Comparison of ENCODE assay signal across 26 cellular contexts in genomic region chr21:43306391-43306790, GRCh38.
A peak's percentile ranks its signal among the peaks of the same experiment; 100 is the strongest.
DNase-seq lines count a peak whose midpoint lies in the region; ATAC-seq and TF ChIP-seq lines count a peak whose summit lies in the region.
"Had no signal": no experiment of that assay in that cellular context is flagged by ENCODE, and none has a peak within 500 bp of the region (broad histone marks: within the 10 kb centered on the region; RNA-seq: fewer than 3 reads in every experiment).

No MANE protein-coding gene starts in this region.

- no peak for TF ChIP-seq CTCF in RWPE2 (IDR thresholded peaks at IDR 0.05; ENCODE audit: poor library complexity, severe bottlenecking)
- TF ChIP-seq CTCF in lower lobe of right lung (IDR thresholded peaks at IDR 0.05), result no peak
- TF ChIP-seq CTCF in WTC11 (IDR thresholded peaks at IDR 0.05), result no peak

- ATAC-seq in RWPE2 (ENCODE audit: low read depth), result no peak
- ATAC-seq in lower lobe of right lung, result no peak
- ATAC-seq in activated CD4-positive, CD25-positive, alpha-beta regulatory T cell treated with anti-CD3 and anti-CD28 coated beads, Interleukin-2, amount 50 U/mL, for 24 hours, result no peak
- ATAC-seq in WTC11, result no peak

- H3K4me1 ChIP-seq in BLaER1 treated with 17β-estradiol and CSF1 and Interleukin-3, amounts not matched to agents 10 nM and 100 nM, result peaks cover 38 to 85% (median 59%) of the 10 kb centered on the region in 10 experiments
- H3K4me1 ChIP-seq in RWPE2 (ENCODE audit: insufficient read depth, poor library complexity, severe bottlenecking), result peaks cover 8% of the 10 kb centered on the region
- H3K4me1 ChIP-seq in lower lobe of right lung, result no peaks in the 10 kb centered on the region
- H3K4me1 ChIP-seq in skeletal muscle tissue (ENCODE audit: control insufficient read depth in 3 of 3, insufficient read depth in 3 of 3, low read length in 3 of 3), result peaks cover 3 to 27% (median 24%) of the 10 kb centered on the region in 3 donors
- H3K4me1 ChIP-seq: ascending aorta, colonic mucosa had no signal

- H3K36me3 Mint-ChIP-seq in activated T-helper 2 cell treated with anti-CD3 and anti-CD28 coated beads, Interferon-gamma antibody, Interleukin-2, Interleukin-4, amounts not matched to agents 10 μg/mL and 5 μg/mL and 100 μg/mL, durations not matched to agents 14 hours and 24 hours and 36 hours (ENCODE audit: low read depth), result no peaks in the 10 kb centered on the region
- H3K36me3 Mint-ChIP-seq in WTC11, result no peaks in the 10 kb centered on the region

- H3K9me3 Mint-ChIP-seq in activated T-helper 2 cell treated with anti-CD3 and anti-CD28 coated beads, Interferon-gamma antibody, Interleukin-2, Interleukin-4, amounts not matched to agents 10 μg/mL and 5 μg/mL and 100 μg/mL, durations not matched to agents 14 hours and 24 hours and 36 hours, result no peaks in the 10 kb centered on the region
- H3K9me3 Mint-ChIP-seq in WTC11, result no peaks in the 10 kb centered on the region
- H3K9me3 Mint-ChIP-seq: nephron progenitor cell had no signal

- H3K27me3 ChIP-seq in BLaER1 treated with 17β-estradiol and CSF1 and Interleukin-3, amounts not matched to agents 10 nM and 100 nM, result no peaks in the 10 kb centered on the region
- H3K27me3 ChIP-seq in RWPE2 (ENCODE audit: insufficient read depth, poor library complexity, severe bottlenecking) (no peaks in the 10 kb centered on the region), lower lobe of right lung (ENCODE audit: low read depth) (peaks cover 5% of the 10 kb centered on the region), skeletal muscle tissue (ENCODE audit: control insufficient read depth in 3 of 3, insufficient read depth in 3 of 3, low read length in 3 of 3) (peaks cover 0 to 7% (median 4%) of the 10 kb centered on the region in 3 donors)
- H3K27me3 ChIP-seq: ascending aorta, BE2C, cardiac muscle cell, colonic mucosa, ovary, transverse colon had no signal

- no peaks in the 10 kb centered on the region for H3K9me3 ChIP-seq in BLaER1 treated with 17β-estradiol and CSF1 and Interleukin-3, amounts not matched to agents 10 nM and 100 nM (replicated peaks in 1 of 11)
- H3K9me3 ChIP-seq in RWPE2 (ENCODE audit: severe bottlenecking) (no peaks in the 10 kb centered on the region), lower lobe of right lung (no peaks in the 10 kb centered on the region), skeletal muscle tissue (ENCODE audit: control insufficient read depth in 3 of 3, low read length in 3 of 3) (no peaks in the 10 kb centered on the region)
- H3K9me3 ChIP-seq: ascending aorta, BE2C, colonic mucosa, ovary, transverse colon had no signal

- H3K9ac ChIP-seq in BLaER1 treated with 17β-estradiol and CSF1 and Interleukin-3, amounts not matched to agents 10 nM and 100 nM, result peak overlapping the region in 2 of 11 experiments; percentile 69 to 77; a peak in 4 of 22 replicates
- peak overlapping the region in 1 of 3 donors; percentile 25 for H3K9ac ChIP-seq in skeletal muscle tissue (ENCODE audit: low read depth in 1 of 3, low read length in 3 of 3)

- H3K4me3 Mint-ChIP-seq in activated T-helper 2 cell treated with anti-CD3 and anti-CD28 coated beads, Interferon-gamma antibody, Interleukin-2, Interleukin-4, amounts not matched to agents 10 μg/mL and 5 μg/mL and 100 μg/mL, durations not matched to agents 14 hours and 24 hours and 36 hours (ENCODE audit: low read depth), result no peak overlapping the region
- H3K4me3 Mint-ChIP-seq in WTC11, result no peak overlapping the region
- H3K4me3 Mint-ChIP-seq: nephron progenitor cell had no signal

- intact Hi-C loops in lower lobe of right lung (cut with DNase I), result no loop called here
- intact Hi-C loops in activated T-helper 2 cell treated with anti-CD3 and anti-CD28 coated beads, Interferon-gamma antibody, Interleukin-2, Interleukin-4, amounts not matched to agents 10 μg/mL and 5 μg/mL and 100 μg/mL, durations not matched to agents 14 hours and 24 hours and 36 hours (cut with micrococcal nuclease), result no loop called here

- no peaks in the 10 kb centered on the region for H3K36me3 ChIP-seq in BLaER1 treated with 17β-estradiol and CSF1 and Interleukin-3, amounts not matched to agents 10 nM and 100 nM
- H3K36me3 ChIP-seq in RWPE2 (ENCODE audit: low read depth), result no peaks in the 10 kb centered on the region
- H3K36me3 ChIP-seq in lower lobe of right lung, result no peaks in the 10 kb centered on the region
- H3K36me3 ChIP-seq in skeletal muscle tissue (ENCODE audit: control insufficient read depth in 3 of 3, insufficient read depth in 3 of 3, low read length in 3 of 3), result no peaks in the 10 kb centered on the region
- H3K36me3 ChIP-seq: ascending aorta, BE2C, cardiac muscle cell, colonic mucosa, ovary, transverse colon had no signal

- H3K27me3 Mint-ChIP-seq in activated T-helper 2 cell treated with anti-CD3 and anti-CD28 coated beads, Interferon-gamma antibody, Interleukin-2, Interleukin-4, amounts not matched to agents 10 μg/mL and 5 μg/mL and 100 μg/mL, durations not matched to agents 14 hours and 24 hours and 36 hours (ENCODE audit: low read depth), result peaks cover 3% of the 10 kb centered on the region
- H3K27me3 Mint-ChIP-seq in WTC11 (ENCODE audit: low read depth), result no peaks in the 10 kb centered on the region

- peaks cover 0 to 12% (median 0%) of the 10 kb centered on the region in 11 experiments; a peak in 1 of 22 replicates for H4K20me1 ChIP-seq in BLaER1 treated with 17β-estradiol and CSF1 and Interleukin-3, amounts not matched to agents 10 nM and 100 nM

- peak overlapping the region in 10 of 11 experiments; percentile 39 to 88 (median 66); a peak in 15 of 22 replicates for H3K27ac ChIP-seq in BLaER1 treated with 17β-estradiol and CSF1 and Interleukin-3, amounts not matched to agents 10 nM and 100 nM
- H3K27ac ChIP-seq in RWPE2 (ENCODE audit: poor library complexity, severe bottlenecking) (peak overlapping the region; percentile 45), lower lobe of right lung (no peak overlapping the region), skeletal muscle tissue (ENCODE audit: low read depth, low read length) (peak overlapping the region; percentile 87)
- H3K27ac ChIP-seq: ascending aorta, cardiac muscle cell, colonic mucosa, ovary had no signal

- POLR2A ChIA-PET in WTC11 (lab: Charles Lee), result no interaction called here

- DNase-seq in RWPE2 (ENCODE audit: low spot score) (peak; percentile 42), lower lobe of right lung (peak; percentile 30), WTC11 (ENCODE audit: low spot score) (no peak)
- DNase-seq in activated T-helper 2 cell treated with anti-CD3 and anti-CD28 coated beads, Interferon-gamma antibody, Interleukin-2, Interleukin-4, amounts not matched to agents 10 μg/mL and 5 μg/mL and 100 μg/mL, durations not matched to agents 14 hours and 24 hours and 36 hours (ENCODE audit: low spot score), result no peak
- no peak for DNase-seq in activated CD4-positive, alpha-beta T cell treated with anti-CD3 and anti-CD28 coated beads, Interleukin-2, amount 50 U/mL, for 48 hours
- DNase-seq: activated CD4-positive, alpha-beta T cell treated with anti-CD3 and anti-CD28 coated beads for 4 hours; activated effector memory CD4-positive, alpha-beta T cell treated with anti-CD3 and anti-CD28 coated beads, Interleukin-2, amount 50 U/mL, for 16 hours; activated T-cell treated with anti-CD3 and anti-CD28 coated beads, Interleukin-2, amount 50 U/mL, for 1 hour; colonic mucosa; effector memory CD4-positive, alpha-beta T cell; H7; NCI-H2081 treated with DMSO at 0.1 percent for 48 hours; NCI-H69; nephron progenitor cell; retina; stimulated activated CD4-positive, alpha-beta T cell treated with anti-CD3 and anti-CD28 coated beads, Interleukin-12 subunit alpha, Interleukin-12 subunit beta, amount 100 ng/mL, for 4 hours; transverse colon had no signal

- no peak overlapping the region for H3K27ac Mint-ChIP-seq in activated T-helper 2 cell treated with anti-CD3 and anti-CD28 coated beads, Interferon-gamma antibody, Interleukin-2, Interleukin-4, amounts not matched to agents 10 μg/mL and 5 μg/mL and 100 μg/mL, durations not matched to agents 14 hours and 24 hours and 36 hours
- no peak overlapping the region for H3K27ac Mint-ChIP-seq in WTC11
- H3K27ac Mint-ChIP-seq: nephron progenitor cell had no signal

- peak overlapping the region; percentile 76 to 87 (median 83); a peak in 21 of 22 replicates for H3K4me2 ChIP-seq in BLaER1 treated with 17β-estradiol and CSF1 and Interleukin-3, amounts not matched to agents 10 nM and 100 nM

- CTCF ChIA-PET in WTC11 (lab: Charles Lee), result no interaction called here

- H3K4me3 ChIP-seq in BLaER1 treated with 17β-estradiol and CSF1 and Interleukin-3, amounts not matched to agents 10 nM and 100 nM, result no peak overlapping the region
- H3K4me3 ChIP-seq in RWPE2 (ENCODE audit: severe bottlenecking), result no peak overlapping the region
- H3K4me3 ChIP-seq in lower lobe of right lung, result no peak overlapping the region
- no peak overlapping the region for H3K4me3 ChIP-seq in skeletal muscle tissue (ENCODE audit: low read length in 3 of 3)
- H3K4me3 ChIP-seq: ascending aorta, cardiac muscle cell, colonic mucosa, GM12878, lung, ovary, transverse colon had no signal

- H3K4me1 Mint-ChIP-seq in activated T-helper 2 cell treated with anti-CD3 and anti-CD28 coated beads, Interferon-gamma antibody, Interleukin-2, Interleukin-4, amounts not matched to agents 10 μg/mL and 5 μg/mL and 100 μg/mL, durations not matched to agents 14 hours and 24 hours and 36 hours (ENCODE audit: low read depth), result peaks cover 7% of the 10 kb centered on the region
- peaks cover 6% of the 10 kb centered on the region for H3K4me1 Mint-ChIP-seq in WTC11

TF ChIP-seq in WTC11, 78 proteins besides CTCF, POLR2A, EP300 and RAD21:
- TF ChIP-seq EMX1 (CRISPR knock-in tag; IDR thresholded peaks at IDR 0.05) (no peak), TEAD1 (CRISPR knock-in tag; IDR thresholded peaks at IDR 0.05) (no peak), KAT7 (CRISPR knock-in tag; IDR thresholded peaks at IDR 0.05; ENCODE audit: borderline replicate concordance) (no peak)

Comparison
In these comparisons a context has a peak if more than half of its experiments do, and no peak if none do; other contexts are left out.
1. DNase-seq: peak in RWPE2 (single experiment) and lower lobe of right lung (single experiment); none in activated T-helper 2 cell treated with anti-CD3 and anti-CD28 coated beads, Interferon-gamma antibody, Interleukin-2, Interleukin-4, amounts not matched to agents 10 μg/mL and 5 μg/mL and 100 μg/mL, durations not matched to agents 14 hours and 24 hours and 36 hours (single experiment), WTC11 (single experiment) and activated CD4-positive, alpha-beta T cell treated with anti-CD3 and anti-CD28 coated beads, Interleukin-2, amount 50 U/mL, for 48 hours (0 of 2).